ENCODE assay signal across 1 cellular context in the genomic region with DNA sequence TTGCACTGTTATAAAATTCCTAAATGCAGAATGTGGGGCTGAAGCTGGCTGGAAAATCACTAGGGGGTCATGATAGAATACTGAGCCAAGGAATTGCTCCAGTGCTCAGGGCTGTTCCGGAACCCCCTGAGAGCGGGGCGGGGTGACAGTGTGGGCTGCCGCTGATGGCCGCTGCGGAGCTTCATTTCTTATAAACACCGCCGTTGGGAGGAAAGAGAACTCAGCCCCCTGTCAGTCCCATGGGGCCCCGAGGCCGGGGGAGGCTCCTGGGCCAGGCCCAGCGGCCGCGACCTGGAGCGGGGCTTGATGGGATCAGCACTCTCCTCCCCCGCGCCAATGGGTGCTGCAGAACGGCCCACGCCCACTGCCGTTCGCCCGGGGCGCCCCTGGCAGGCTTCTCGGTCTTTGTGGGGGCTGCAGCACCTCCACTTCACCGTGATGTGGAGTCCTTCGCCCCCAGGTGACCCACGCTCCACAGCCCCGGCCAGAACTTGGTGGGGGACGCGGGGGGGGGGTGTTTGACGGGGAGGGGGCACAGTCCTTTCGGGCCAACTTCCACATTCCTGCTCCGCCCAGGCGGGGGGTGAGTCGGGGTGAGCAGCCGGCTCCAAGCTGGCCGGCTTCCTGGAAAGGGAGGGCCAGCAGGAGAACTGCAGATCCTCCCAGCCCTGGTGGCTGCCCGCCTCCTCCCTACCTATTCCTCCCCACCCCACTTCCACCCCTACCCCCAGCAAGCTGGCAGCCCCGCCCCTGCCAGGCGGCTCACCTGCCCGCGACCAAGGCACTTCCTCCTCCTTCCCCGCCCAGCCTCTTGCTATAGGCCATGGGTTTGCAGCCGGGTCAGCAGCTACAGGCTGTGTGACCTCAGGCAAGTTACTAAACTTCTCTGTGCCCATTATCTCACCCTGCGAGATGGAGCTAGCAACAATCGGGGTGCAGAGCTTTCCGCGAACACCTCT.
TF ChIP-seq lines count a peak whose summit lies in the region.

No MANE protein-coding gene starts in this region.

TF ChIP-seq in K562, 482 proteins besides CTCF, POLR2A, EP300 and RAD21 (continued from another document and continues in another):
- TF ChIP-seq, protein P1, sequence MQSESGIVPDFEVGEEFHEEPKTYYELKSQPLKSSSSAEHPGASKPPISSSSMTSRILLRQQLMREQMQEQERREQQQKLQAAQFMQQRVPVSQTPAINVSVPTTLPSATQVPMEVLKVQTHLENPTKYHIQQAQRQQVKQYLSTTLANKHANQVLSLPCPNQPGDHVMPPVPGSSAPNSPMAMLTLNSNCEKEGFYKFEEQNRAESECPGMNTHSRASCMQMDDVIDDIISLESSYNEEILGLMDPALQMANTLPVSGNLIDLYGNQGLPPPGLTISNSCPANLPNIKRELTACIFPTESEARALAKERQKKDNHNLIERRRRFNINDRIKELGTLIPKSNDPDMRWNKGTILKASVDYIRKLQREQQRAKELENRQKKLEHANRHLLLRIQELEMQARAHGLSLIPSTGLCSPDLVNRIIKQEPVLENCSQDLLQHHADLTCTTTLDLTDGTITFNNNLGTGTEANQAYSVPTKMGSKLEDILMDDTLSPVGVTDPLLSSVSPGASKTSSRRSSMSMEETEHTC (IDR thresholded peaks at IDR 0.05), result peak; percentile 47; the same call in 1 of the 2 replicates
- TF ChIP-seq HDAC3 (IDR thresholded peaks at IDR 0.05; ENCODE audit: borderline replicate concordance, partially characterized antibody) (no peak), SIN3B (IDR thresholded peaks at IDR 0.05; ENCODE audit: low read depth) (no peak), KLF1 (tag; IDR thresholded peaks at IDR 0.05) (peak; percentile 55; the same call in 1 of the 2 replicates), TEAD4 (IDR thresholded peaks at IDR 0.05; ENCODE audit: low read length) (0 out of 2 replicates have a peak, but pooled peaks have one; percentile 4), TEAD4 (CRISPR knock-in tag; IDR thresholded peaks at IDR 0.05; ENCODE audit: borderline replicate concordance) (no peak), GTF2A2 (tag; IDR thresholded peaks at IDR 0.05) (no peak), DACH1 (IDR thresholded peaks at IDR 0.05; ENCODE audit: partially characterized antibody) (no peak), NR3C1 (CRISPR knock-in tag; IDR thresholded peaks at IDR 0.05) (no peak), ZNF140 (CRISPR knock-in tag; IDR thresholded peaks at IDR 0.05) (no peak), ZC3H8 (IDR thresholded peaks at IDR 0.05) (no peak), RBM34 (IDR thresholded peaks at IDR 0.05; ENCODE audit: borderline replicate concordance, insufficient read depth, low read length) (no peak), SOX6 (IDR thresholded peaks at IDR 0.05) (peak; percentile 79), ZNF76 (CRISPR knock-in tag; IDR thresholded peaks at IDR 0.05; ENCODE audit: borderline replicate concordance) (no peak), DPF2 (IDR thresholded peaks at IDR 0.05) (peak; percentile 70), ZNF282 (CRISPR knock-in tag; IDR thresholded peaks at IDR 0.05) (no peak), NR2C2 (CRISPR knock-in tag; IDR thresholded peaks at IDR 0.05) (peak; percentile 79), NR2C2 (tag; IDR thresholded peaks at IDR 0.05) (peak; percentile 97), ZNF764 (CRISPR knock-in tag; IDR thresholded peaks at IDR 0.05; ENCODE audit: low read depth) (no peak), ZNF584 (CRISPR knock-in tag; IDR thresholded peaks at IDR 0.05; ENCODE audit: low read depth) (peak; percentile 73), KLF13 (tag; IDR thresholded peaks at IDR 0.05; ENCODE audit: borderline replicate concordance, low read depth) (peak; percentile 65; the same call in 1 of the 2 replicates), MCM3 (IDR thresholded peaks at IDR 0.05) (no peak), TCF7L2 (IDR thresholded peaks at IDR 0.05; ENCODE audit: low read depth, low read length) (no peak; the same call in 1 of the 2 replicates), GATA2 (CRISPR knock-in tag; IDR thresholded peaks at IDR 0.05) (peak; percentile 62; the same call in 1 of the 2 replicates), MIER1 (IDR thresholded peaks at IDR 0.05; ENCODE audit: low read depth) (no peak), POLR2G (IDR thresholded peaks at IDR 0.05; ENCODE audit: low read depth, low read length) (peak; percentile 88), RNF2 (IDR thresholded peaks at IDR 0.05) (peak; percentile 97), ZBED1 (IDR thresholded peaks at IDR 0.05) (0 out of 2 replicates have a peak, but pooled peaks have one; percentile 18), ESRRA (IDR thresholded peaks at IDR 0.05; ENCODE audit: borderline replicate concordance, low read depth) (peak; percentile 56), MEF2A (IDR thresholded peaks at IDR 0.05; ENCODE audit: control insufficient read depth, low read depth, low read length) (no peak), BRD9 (IDR thresholded peaks at IDR 0.05; ENCODE audit: low read depth, partially characterized antibody) (peak; percentile 83), FOSL1 (tag; conservative IDR thresholded peaks at IDR 0.05) (no peak; the same call in 1 of the 2 replicates), ZNF436 (CRISPR knock-in tag; IDR thresholded peaks at IDR 0.05) (no peak), SIX5 (IDR thresholded peaks at IDR 0.05; ENCODE audit: borderline replicate concordance in 1 of 2, insufficient read depth in 1 of 2, low read depth in 1 of 2, low read length in 2 of 2) (no peak), JUND (IDR thresholded peaks at IDR 0.05; ENCODE audit: borderline replicate concordance, low read depth, low read length) (peak; percentile 47), JUND (tag; IDR thresholded peaks at IDR 0.05; ENCODE audit: borderline replicate concordance, low read depth, low read length) (peak; percentile 54; the same call in 1 of the 3 replicates), ZNF384 (IDR thresholded peaks at IDR 0.05; ENCODE audit: low read depth, low read length) (0 out of 2 replicates have a peak, but pooled peaks have one; percentile 25), SMC3 (conservative IDR thresholded peaks at IDR 0.05; ENCODE audit: insufficient read depth, low read depth, low read length) (no peak; the same call in 1 of the 2 replicates), NFIX (CRISPR knock-in tag; IDR thresholded peaks at IDR 0.05; ENCODE audit: low read depth) (no peak), IRF2 (CRISPR knock-in tag; IDR thresholded peaks at IDR 0.05) (no peak)
- TF ChIP-seq, protein P2, sequence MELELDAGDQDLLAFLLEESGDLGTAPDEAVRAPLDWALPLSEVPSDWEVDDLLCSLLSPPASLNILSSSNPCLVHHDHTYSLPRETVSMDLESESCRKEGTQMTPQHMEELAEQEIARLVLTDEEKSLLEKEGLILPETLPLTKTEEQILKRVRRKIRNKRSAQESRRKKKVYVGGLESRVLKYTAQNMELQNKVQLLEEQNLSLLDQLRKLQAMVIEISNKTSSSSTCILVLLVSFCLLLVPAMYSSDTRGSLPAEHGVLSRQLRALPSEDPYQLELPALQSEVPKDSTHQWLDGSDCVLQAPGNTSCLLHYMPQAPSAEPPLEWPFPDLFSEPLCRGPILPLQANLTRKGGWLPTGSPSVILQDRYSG (tag; conservative IDR thresholded peaks at IDR 0.05; ENCODE audit: low read depth), result no peak; the same call in none of the 2 replicates
- TF ChIP-seq, protein P3, sequence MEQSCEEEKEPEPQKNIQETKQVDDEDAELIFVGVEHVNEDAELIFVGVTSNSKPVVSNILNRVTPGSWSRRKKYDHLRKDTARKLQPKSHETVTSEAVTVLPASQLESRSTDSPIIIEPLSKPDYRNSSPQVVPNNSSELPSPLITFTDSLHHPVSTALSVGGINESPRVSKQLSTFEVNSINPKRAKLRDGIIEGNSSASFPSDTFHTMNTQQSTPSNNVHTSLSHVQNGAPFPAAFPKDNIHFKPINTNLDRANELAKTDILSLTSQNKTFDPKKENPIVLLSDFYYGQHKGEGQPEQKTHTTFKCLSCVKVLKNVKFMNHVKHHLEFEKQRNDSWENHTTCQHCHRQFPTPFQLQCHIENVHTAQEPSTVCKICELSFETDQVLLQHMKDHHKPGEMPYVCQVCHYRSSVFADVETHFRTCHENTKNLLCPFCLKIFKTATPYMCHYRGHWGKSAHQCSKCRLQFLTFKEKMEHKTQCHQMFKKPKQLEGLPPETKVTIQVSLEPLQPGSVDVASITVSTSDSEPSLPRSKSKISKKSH (CRISPR knock-in tag; IDR thresholded peaks at IDR 0.05), result no peak
- TF ChIP-seq, protein P4, sequence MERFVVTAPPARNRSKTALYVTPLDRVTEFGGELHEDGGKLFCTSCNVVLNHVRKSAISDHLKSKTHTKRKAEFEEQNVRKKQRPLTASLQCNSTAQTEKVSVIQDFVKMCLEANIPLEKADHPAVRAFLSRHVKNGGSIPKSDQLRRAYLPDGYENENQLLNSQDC (CRISPR knock-in tag; IDR thresholded peaks at IDR 0.05), result no peak
- TF ChIP-seq, protein P5, sequence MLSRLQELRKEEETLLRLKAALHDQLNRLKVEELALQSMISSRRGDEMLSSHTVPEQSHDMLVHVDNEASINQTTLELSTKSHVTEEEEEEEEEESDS (CRISPR knock-in tag; IDR thresholded peaks at IDR 0.05), result no peak
- TF ChIP-seq, protein P6, sequence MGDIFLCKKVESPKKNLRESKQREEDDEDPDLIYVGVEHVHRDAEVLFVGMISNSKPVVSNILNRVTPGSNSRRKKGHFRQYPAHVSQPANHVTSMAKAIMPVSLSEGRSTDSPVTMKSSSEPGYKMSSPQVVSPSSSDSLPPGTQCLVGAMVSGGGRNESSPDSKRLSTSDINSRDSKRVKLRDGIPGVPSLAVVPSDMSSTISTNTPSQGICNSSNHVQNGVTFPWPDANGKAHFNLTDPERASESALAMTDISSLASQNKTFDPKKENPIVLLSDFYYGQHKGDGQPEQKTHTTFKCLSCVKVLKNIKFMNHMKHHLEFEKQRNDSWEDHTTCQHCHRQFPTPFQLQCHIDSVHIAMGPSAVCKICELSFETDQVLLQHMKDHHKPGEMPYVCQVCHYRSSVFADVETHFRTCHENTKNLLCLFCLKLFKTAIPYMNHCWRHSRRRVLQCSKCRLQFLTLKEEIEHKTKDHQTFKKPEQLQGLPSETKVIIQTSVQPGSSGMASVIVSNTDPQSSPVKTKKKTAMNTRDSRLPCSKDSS (IDR thresholded peaks at IDR 0.05; ENCODE audit: low read depth, partially characterized antibody), result no peak
- TF ChIP-seq, protein P7, sequence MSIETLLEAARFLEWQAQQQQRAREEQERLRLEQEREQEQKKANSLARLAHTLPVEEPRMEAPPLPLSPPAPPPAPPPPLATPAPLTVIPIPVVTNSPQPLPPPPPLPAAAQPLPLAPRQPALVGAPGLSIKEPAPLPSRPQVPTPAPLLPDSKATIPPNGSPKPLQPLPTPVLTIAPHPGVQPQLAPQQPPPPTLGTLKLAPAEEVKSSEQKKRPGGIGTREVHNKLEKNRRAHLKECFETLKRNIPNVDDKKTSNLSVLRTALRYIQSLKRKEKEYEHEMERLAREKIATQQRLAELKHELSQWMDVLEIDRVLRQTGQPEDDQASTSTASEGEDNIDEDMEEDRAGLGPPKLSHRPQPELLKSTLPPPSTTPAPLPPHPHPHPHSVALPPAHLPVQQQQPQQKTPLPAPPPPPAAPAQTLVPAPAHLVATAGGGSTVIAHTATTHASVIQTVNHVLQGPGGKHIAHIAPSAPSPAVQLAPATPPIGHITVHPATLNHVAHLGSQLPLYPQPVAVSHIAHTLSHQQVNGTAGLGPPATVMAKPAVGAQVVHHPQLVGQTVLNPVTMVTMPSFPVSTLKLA (conservative IDR thresholded peaks at IDR 0.05), result peak; percentile 50 to 85; a peak in 2 of 4 replicates
- TF ChIP-seq, protein P8, sequence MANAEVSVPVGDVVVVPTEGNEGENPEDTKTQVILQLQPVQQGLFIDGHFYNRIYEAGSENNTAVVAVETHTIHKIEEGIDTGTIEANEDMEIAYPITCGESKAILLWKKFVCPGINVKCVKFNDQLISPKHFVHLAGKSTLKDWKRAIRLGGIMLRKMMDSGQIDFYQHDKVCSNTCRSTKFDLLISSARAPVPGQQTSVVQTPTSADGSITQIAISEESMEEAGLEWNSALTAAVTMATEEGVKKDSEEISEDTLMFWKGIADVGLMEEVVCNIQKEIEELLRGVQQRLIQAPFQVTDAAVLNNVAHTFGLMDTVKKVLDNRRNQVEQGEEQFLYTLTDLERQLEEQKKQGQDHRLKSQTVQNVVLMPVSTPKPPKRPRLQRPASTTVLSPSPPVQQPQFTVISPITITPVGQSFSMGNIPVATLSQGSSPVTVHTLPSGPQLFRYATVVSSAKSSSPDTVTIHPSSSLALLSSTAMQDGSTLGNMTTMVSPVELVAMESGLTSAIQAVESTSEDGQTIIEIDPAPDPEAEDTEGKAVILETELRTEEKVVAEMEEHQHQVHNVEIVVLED (CRISPR knock-in tag; IDR thresholded peaks at IDR 0.05), result peak; percentile 32
- TF ChIP-seq, protein P9, sequence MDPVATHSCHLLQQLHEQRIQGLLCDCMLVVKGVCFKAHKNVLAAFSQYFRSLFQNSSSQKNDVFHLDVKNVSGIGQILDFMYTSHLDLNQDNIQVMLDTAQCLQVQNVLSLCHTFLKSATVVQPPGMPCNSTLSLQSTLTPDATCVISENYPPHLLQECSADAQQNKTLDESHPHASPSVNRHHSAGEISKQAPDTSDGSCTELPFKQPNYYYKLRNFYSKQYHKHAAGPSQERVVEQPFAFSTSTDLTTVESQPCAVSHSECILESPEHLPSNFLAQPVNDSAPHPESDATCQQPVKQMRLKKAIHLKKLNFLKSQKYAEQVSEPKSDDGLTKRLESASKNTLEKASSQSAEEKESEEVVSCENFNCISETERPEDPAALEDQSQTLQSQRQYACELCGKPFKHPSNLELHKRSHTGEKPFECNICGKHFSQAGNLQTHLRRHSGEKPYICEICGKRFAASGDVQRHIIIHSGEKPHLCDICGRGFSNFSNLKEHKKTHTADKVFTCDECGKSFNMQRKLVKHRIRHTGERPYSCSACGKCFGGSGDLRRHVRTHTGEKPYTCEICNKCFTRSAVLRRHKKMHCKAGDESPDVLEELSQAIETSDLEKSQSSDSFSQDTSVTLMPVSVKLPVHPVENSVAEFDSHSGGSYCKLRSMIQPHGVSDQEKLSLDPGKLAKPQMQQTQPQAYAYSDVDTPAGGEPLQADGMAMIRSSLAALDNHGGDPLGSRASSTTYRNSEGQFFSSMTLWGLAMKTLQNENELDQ (CRISPR knock-in tag; IDR thresholded peaks at IDR 0.05; ENCODE audit: borderline replicate concordance), result no peak
